ENCODE assay signal across 2 cellular contexts in the genomic region with DNA sequence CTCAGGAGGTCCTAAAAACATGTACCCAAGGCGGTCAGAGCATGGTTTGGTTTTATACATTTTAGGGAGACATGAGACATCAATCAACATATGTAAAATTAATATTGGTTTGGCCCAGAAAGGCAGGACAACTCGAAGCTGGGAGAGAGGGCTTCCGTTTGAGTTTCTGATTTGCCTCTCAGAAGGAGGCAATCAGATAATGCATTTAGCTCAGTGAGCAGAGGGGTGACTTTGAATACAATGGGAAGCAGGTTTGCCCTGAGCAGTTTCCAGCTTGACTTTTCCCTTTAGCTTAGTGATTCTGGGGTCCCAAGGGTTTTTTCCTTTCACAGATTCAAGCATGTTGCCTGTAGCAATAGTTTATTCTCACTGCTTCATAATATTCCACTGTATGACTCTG.
TF ChIP-seq lines count a peak whose summit lies in the region.

No MANE protein-coding gene starts in this region.

TF ChIP-seq in HEK293, 187 proteins besides CTCF, POLR2A, EP300 and RAD21:
- TF ChIP-seq, protein P1, sequence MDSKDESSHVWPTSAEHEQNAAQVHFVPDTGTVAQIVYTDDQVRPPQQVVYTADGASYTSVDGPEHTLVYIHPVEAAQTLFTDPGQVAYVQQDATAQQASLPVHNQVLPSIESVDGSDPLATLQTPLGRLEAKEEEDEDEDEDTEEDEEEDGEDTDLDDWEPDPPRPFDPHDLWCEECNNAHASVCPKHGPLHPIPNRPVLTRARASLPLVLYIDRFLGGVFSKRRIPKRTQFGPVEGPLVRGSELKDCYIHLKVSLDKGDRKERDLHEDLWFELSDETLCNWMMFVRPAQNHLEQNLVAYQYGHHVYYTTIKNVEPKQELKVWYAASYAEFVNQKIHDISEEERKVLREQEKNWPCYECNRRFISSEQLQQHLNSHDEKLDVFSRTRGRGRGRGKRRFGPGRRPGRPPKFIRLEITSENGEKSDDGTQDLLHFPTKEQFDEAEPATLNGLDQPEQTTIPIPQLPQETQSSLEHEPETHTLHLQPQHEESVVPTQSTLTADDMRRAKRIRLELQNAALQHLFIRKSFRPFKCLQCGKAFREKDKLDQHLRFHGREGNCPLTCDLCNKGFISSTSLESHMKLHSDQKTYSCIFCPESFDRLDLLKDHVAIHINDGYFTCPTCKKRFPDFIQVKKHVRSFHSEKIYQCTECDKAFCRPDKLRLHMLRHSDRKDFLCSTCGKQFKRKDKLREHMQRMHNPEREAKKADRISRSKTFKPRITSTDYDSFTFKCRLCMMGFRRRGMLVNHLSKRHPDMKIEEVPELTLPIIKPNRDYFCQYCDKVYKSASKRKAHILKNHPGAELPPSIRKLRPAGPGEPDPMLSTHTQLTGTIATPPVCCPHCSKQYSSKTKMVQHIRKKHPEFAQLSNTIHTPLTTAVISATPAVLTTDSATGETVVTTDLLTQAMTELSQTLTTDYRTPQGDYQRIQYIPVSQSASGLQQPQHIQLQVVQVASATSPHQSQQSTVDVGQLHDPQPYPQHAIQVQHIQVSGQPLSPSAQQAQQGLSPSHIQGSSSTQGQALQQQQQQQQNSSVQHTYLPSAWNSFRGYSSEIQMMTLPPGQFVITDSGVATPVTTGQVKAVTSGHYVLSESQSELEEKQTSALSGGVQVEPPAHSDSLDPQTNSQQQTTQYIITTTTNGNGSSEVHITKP (tag by site-specific recombination; IDR thresholded peaks at IDR 0.05): peak; percentile 15; the same call in 1 of the 2 replicates
- TF ChIP-seq ZNF776 (tag by site-specific recombination; IDR thresholded peaks at IDR 0.05; ENCODE audit: borderline replicate concordance): no peak
TF ChIP-seq in HEK293: peak in this region for 1.

TF ChIP-seq in WTC11, 78 proteins besides CTCF, POLR2A, EP300 and RAD21 (continued from another document):
- TF ChIP-seq, protein P2, sequence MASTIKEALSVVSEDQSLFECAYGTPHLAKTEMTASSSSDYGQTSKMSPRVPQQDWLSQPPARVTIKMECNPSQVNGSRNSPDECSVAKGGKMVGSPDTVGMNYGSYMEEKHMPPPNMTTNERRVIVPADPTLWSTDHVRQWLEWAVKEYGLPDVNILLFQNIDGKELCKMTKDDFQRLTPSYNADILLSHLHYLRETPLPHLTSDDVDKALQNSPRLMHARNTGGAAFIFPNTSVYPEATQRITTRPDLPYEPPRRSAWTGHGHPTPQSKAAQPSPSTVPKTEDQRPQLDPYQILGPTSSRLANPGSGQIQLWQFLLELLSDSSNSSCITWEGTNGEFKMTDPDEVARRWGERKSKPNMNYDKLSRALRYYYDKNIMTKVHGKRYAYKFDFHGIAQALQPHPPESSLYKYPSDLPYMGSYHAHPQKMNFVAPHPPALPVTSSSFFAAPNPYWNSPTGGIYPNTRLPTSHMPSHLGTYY (CRISPR knock-in tag; IDR thresholded peaks at IDR 0.05): no peak
- TF ChIP-seq TP53 (CRISPR knock-in tag; IDR thresholded peaks at IDR 0.05): no peak
- no peak for TF ChIP-seq ZNF232 (CRISPR knock-in tag; IDR thresholded peaks at IDR 0.05)
- no peak for TF ChIP-seq KAT7 (CRISPR knock-in tag; IDR thresholded peaks at IDR 0.05; ENCODE audit: borderline replicate concordance)
- TF ChIP-seq, protein P3, sequence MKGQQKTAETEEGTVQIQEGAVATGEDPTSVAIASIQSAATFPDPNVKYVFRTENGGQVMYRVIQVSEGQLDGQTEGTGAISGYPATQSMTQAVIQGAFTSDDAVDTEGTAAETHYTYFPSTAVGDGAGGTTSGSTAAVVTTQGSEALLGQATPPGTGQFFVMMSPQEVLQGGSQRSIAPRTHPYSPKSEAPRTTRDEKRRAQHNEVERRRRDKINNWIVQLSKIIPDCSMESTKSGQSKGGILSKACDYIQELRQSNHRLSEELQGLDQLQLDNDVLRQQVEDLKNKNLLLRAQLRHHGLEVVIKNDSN (CRISPR knock-in tag; IDR thresholded peaks at IDR 0.05): no peak
- TF ChIP-seq JUN (CRISPR knock-in tag; IDR thresholded peaks at IDR 0.05): no peak
TF ChIP-seq in WTC11: peak in this region for 0.
